ENCODE assay signal across 13 cellular contexts in the genomic region with DNA sequence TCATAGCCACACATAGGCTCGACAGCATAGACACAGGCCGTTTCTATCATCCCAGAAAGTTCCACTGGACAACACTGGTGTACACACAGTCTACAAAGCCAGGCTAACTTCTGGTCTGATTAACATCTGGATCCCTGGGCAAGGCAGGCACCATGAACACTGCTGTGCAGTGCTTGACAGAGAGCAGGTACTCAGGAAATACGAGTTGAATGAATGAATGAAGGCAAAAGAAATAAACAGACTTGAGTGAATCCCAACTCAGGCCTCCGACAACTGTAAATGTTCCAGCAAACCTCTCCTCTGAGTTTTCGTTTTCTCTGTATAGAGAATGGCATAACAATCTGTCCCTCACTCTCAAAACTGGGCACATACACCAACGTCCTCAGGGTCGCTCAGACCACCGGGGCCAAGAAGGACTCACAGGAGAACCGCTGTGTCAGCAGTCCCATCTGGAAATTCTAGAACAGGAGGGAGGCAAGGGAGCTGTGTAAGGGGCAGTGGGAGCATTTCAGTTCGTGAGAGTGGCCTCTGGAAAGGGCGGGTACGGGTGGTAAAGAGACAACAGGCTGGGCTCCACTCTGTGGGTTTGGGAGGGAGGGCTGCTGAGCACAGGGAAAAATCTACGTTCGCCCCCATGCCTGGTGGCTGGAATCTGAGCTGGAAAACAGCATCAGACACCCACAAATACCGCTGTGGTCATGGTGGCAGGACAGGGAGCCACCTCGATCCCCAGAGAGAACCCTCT. TPM values are rescaled to one million over a fixed set of nuclear protein-coding genes. Genes with fewer than 3 reads are reported as not detected.
DNase-seq lines count a peak whose midpoint lies in the region; ATAC-seq and TF ChIP-seq lines count a peak whose summit lies in the region.
"Had no signal": no experiment of that assay in that cellular context is flagged by ENCODE, and none has a peak within 500 bp of the region (broad histone marks: within the 10 kb centered on the region; RNA-seq: fewer than 3 reads in every experiment).

No MANE protein-coding gene starts in this region.

- TF ChIP-seq CTCF in left ventricle myocardium inferior (IDR thresholded peaks at IDR 0.05; ENCODE audit: borderline replicate concordance) (no peak), coronary artery (IDR thresholded peaks at IDR 0.05) (no peak), neural crest cell (conservative IDR thresholded peaks at IDR 0.05) (no peak), vagina (IDR thresholded peaks at IDR 0.05) (no peak)

- H3K27ac Mint-ChIP-seq in neural crest cell (ENCODE audit: unreplicated experiment) = peak overlapping the region; percentile 28
- H3K27ac Mint-ChIP-seq in activated CD8-positive, alpha-beta memory T cell treated with anti-CD3 and anti-CD28 coated beads, Interleukin-2, amount 10 ng/mL, durations not matched to agents 7 days and 5 days = no peak overlapping the region

- H3K27me3 ChIP-seq in left ventricle myocardium inferior (ENCODE audit: low read depth) (no peaks in the 10 kb centered on the region), vagina (no peaks in the 10 kb centered on the region)

- CTCF ChIA-PET in activated CD8-positive, alpha-beta memory T cell treated with anti-CD3 and anti-CD28 coated beads, Interleukin-2, amount 10 ng/mL, durations not matched to agents 7 days and 5 days (lab: Charles Lee) = interaction anchor here (2.0 kb wide), 1 partner anchor 63 kb away, joined by 6 read pairs; no protein-coding TSS in a partner anchor

- no peaks in the 10 kb centered on the region for H3K27me3 Mint-ChIP-seq in neural crest cell (ENCODE audit: low read depth)
- no peaks in the 10 kb centered on the region for H3K27me3 Mint-ChIP-seq in activated CD8-positive, alpha-beta memory T cell treated with anti-CD3 and anti-CD28 coated beads, Interleukin-2, amount 10 ng/mL, durations not matched to agents 7 days and 5 days

- H3K4me1 ChIP-seq in left ventricle myocardium inferior (peaks cover 69% of the 10 kb centered on the region), vagina (peaks cover 82% of the 10 kb centered on the region)

- ATAC-seq in left ventricle myocardium superior = no peak
- no peak for ATAC-seq in activated CD8-positive, alpha-beta memory T cell treated with anti-CD3 and anti-CD28 coated beads, Interleukin-2, amount 10 ng/mL, durations not matched to agents 7 days and 5 days
- ATAC-seq: left colon, natural killer cell had no signal

- H3K4me3 Mint-ChIP-seq in neural crest cell = no peak overlapping the region
- H3K4me3 Mint-ChIP-seq in activated CD8-positive, alpha-beta memory T cell treated with anti-CD3 and anti-CD28 coated beads, Interleukin-2, amount 10 ng/mL, durations not matched to agents 7 days and 5 days = no peak overlapping the region
- H3K4me3 Mint-ChIP-seq: natural killer cell had no signal

- peak overlapping the region; percentile 54 for H3K27ac ChIP-seq in left ventricle myocardium inferior (replicated peaks)
- peak overlapping the region; percentile 5 for H3K27ac ChIP-seq in coronary artery
- peak overlapping the region; percentile 86 for H3K27ac ChIP-seq in vagina
- H3K27ac ChIP-seq: epithelial cell of prostate had no signal

- H3K9me3 Mint-ChIP-seq in neural crest cell = no peaks in the 10 kb centered on the region
- H3K9me3 Mint-ChIP-seq in activated CD8-positive, alpha-beta memory T cell treated with anti-CD3 and anti-CD28 coated beads, Interleukin-2, amount 10 ng/mL, durations not matched to agents 7 days and 5 days (ENCODE audit: low read depth) = no peaks in the 10 kb centered on the region
- H3K9me3 Mint-ChIP-seq: natural killer cell had no signal

- no peaks in the 10 kb centered on the region for H3K9me3 ChIP-seq in left ventricle myocardium inferior (replicated peaks)
- H3K9me3 ChIP-seq in vagina = no peaks in the 10 kb centered on the region

- no peaks in the 10 kb centered on the region for H3K36me3 Mint-ChIP-seq in neural crest cell (ENCODE audit: low read depth)
- peaks cover 6% of the 10 kb centered on the region for H3K36me3 Mint-ChIP-seq in activated CD8-positive, alpha-beta memory T cell treated with anti-CD3 and anti-CD28 coated beads, Interleukin-2, amount 10 ng/mL, durations not matched to agents 7 days and 5 days
- H3K36me3 Mint-ChIP-seq: natural killer cell had no signal

- no peak for TF ChIP-seq POLR2A in vagina (IDR thresholded peaks at IDR 0.05)

- intact Hi-C loops in left ventricle myocardium inferior (cut with micrococcal nuclease) (no loop called here), left ventricle myocardium superior (cut with micrococcal nuclease) (no loop called here), vagina (cut with DNase I) (no loop called here)

- no peak for DNase-seq in left ventricle myocardium inferior
- no peak for DNase-seq in left ventricle myocardium superior
- no peak for DNase-seq in coronary artery (ENCODE audit: low spot score)
- DNase-seq in neural crest cell (ENCODE audit: low read depth, low spot score) = no peak
- no peak for DNase-seq in vagina (ENCODE audit: extremely low spot score in 2 of 2)
- no peak for DNase-seq in stimulated activated CD4-positive, alpha-beta T cell treated with anti-CD3 and anti-CD28 coated beads, Interleukin-4, amount 100 ng/mL, for 24 hours
- no peak for DNase-seq in activated CD8-positive, alpha-beta memory T cell treated with anti-CD3 and anti-CD28 coated beads, Interleukin-2, amount 10 ng/mL, durations not matched to agents 7 days and 5 days
- DNase-seq in hippocampal formation (lab: John Stamatoyannopoulos, UW) = no peak
- DNase-seq: activated CD8-positive, alpha-beta memory T cell treated with anti-CD3 and anti-CD28 coated beads, Interleukin-2, amount 50 U/mL, for 48 hours; DMS79; left colon; natural killer cell had no signal

- peaks cover 36% of the 10 kb centered on the region for H3K4me1 Mint-ChIP-seq in neural crest cell
- H3K4me1 Mint-ChIP-seq in activated CD8-positive, alpha-beta memory T cell treated with anti-CD3 and anti-CD28 coated beads, Interleukin-2, amount 10 ng/mL, durations not matched to agents 7 days and 5 days = peaks cover 34% of the 10 kb centered on the region

- no peaks in the 10 kb centered on the region for H3K36me3 ChIP-seq in left ventricle myocardium inferior
- no peaks in the 10 kb centered on the region for H3K36me3 ChIP-seq in vagina

- no peak overlapping the region for H3K4me3 ChIP-seq in left ventricle myocardium inferior
- H3K4me3 ChIP-seq in coronary artery = no peak overlapping the region
- no peak overlapping the region for H3K4me3 ChIP-seq in vagina

RNA-seq across cellular contexts. Expression of a gene that starts 15.1 kb away (rescaled TPM):
- 54.7 TPM for total RNA-seq in left ventricle myocardium inferior
- 43.3 TPM for total RNA-seq in left ventricle myocardium superior
- 38.3 and 40.3 TPM in 2 replicates for total RNA-seq in neural crest cell
- 93.8 TPM for total RNA-seq in vagina
- 10 to 100 TPM; 46.6 to 87.5 TPM for total RNA-seq in activated CD8-positive, alpha-beta memory T cell treated with anti-CD3 and anti-CD28 coated beads, Interleukin-2, amount 10 ng/mL, durations not matched to agents 7 days and 5 days

Comparison
In these comparisons a context has a peak if more than half of its experiments do, and no peak if none do; other contexts are left out.
1. H3K27ac ChIP-seq: peak in every context shown above with its lines; median percentile 86 in vagina; 54 in left ventricle myocardium inferior; 5 in coronary artery.